7 cellular contexts compared by ENCODE assay signal in genomic region chr6:166989427-166990034, GRCh38. TPM values are rescaled to one million over a fixed set of nuclear protein-coding genes. Genes with fewer than 3 reads are reported as not detected.
A peak's percentile ranks its signal among the peaks of the same experiment; 100 is the strongest.
DNase-seq lines count a peak whose midpoint lies in the region; ATAC-seq, FAIRE-seq and TF ChIP-seq lines count a peak whose summit lies in the region.

No MANE protein-coding gene starts in this region.

- H3K36me3 ChIP-seq in gastroesophageal sphincter = no peaks in the 10 kb centered on the region
- no peaks in the 10 kb centered on the region for H3K36me3 ChIP-seq in small intestine (ENCODE audit: control insufficient read depth in 2 of 2, insufficient read depth in 2 of 2, low read length in 2 of 2)
- no peaks in the 10 kb centered on the region for H3K36me3 ChIP-seq in uterus

- DNase-seq in GM10248 (ENCODE audit: extremely low spot score) = peak; percentile 32
- DNase-seq in NAMALWA (ENCODE audit: low spot score) = peak; percentile 70
- peak; percentile 28 for DNase-seq in activated T-cell treated with anti-CD3 and anti-CD28 coated beads for 24 hours (ENCODE audit: low read depth)
- DNase-seq in small intestine = peak; percentile 28
- no peak for DNase-seq in uterus

- TF ChIP-seq POLR2A in gastroesophageal sphincter (IDR thresholded peaks at IDR 0.05) (no peak), uterus (IDR thresholded peaks at IDR 0.05) (no peak)

- H3K9me3 ChIP-seq in gastroesophageal sphincter (no peaks in the 10 kb centered on the region), small intestine (ENCODE audit: control insufficient read depth, low read depth) (no peaks in the 10 kb centered on the region), uterus (no peaks in the 10 kb centered on the region)

- TF ChIP-seq CTCF in GM10248 (IDR thresholded peaks at IDR 0.05; ENCODE audit: control extremely low read depth, extremely low read depth, low read depth, missing control alignments) = peak; percentile 67
- peak; percentile 22 to 50 (median 32) for TF ChIP-seq CTCF in gastroesophageal sphincter (IDR thresholded peaks at IDR 0.05)
- peak in 2 of 4 experiments; percentile 21 to 30 for TF ChIP-seq CTCF in uterus (IDR thresholded peaks at IDR 0.05)

- H3K4me3 ChIP-seq in gastroesophageal sphincter = no peak overlapping the region
- peak overlapping the region in 1 of 2 donors; percentile 0 for H3K4me3 ChIP-seq in small intestine (ENCODE audit: low read depth in 1 of 2, low read length in 2 of 2)
- no peak overlapping the region for H3K4me3 ChIP-seq in uterus

- intact Hi-C loops in uterus (cut with DNase I; ENCODE audit: low total_unique reads) = no loop called here

- peak; percentile 80 for ATAC-seq in GM21576 (IDR thresholded peaks at IDR 0.05; ENCODE audit: unreplicated experiment)
- no peak for ATAC-seq in gastroesophageal sphincter

- WGBS in gastroesophageal sphincter (ENCODE audit: low coverage in 1 of 2), 2 donors = 37 to 57% methylated on average over 7 to 10 of the region's 10 CpGs
- WGBS in small intestine, 3 donors = 30 to 54% (median 36%) methylated on average over 7 to 10 of the region's 10 CpGs

- no peaks in the 10 kb centered on the region for H3K27me3 ChIP-seq in gastroesophageal sphincter
- H3K27me3 ChIP-seq in small intestine (ENCODE audit: control insufficient read depth in 2 of 2, insufficient read depth in 2 of 2, low read length in 2 of 2) = no peaks in the 10 kb centered on the region
- no peaks in the 10 kb centered on the region for H3K27me3 ChIP-seq in uterus

- peaks cover 0 to 5% (median 0%) of the 10 kb centered on the region in 3 donors for H3K4me1 ChIP-seq in gastroesophageal sphincter
- H3K4me1 ChIP-seq in small intestine (ENCODE audit: control insufficient read depth in 2 of 2, insufficient read depth in 1 of 2, low read depth in 1 of 2, low read length in 1 of 2) = no peaks in the 10 kb centered on the region
- H3K4me1 ChIP-seq in uterus = no peaks in the 10 kb centered on the region

- TF ChIP-seq EP300 in gastroesophageal sphincter (IDR thresholded peaks at IDR 0.05) = no peak

- H3K27ac ChIP-seq in gastroesophageal sphincter (no peak overlapping the region), small intestine (ENCODE audit: low read depth in 1 of 2, low read length in 1 of 2) (no peak overlapping the region), uterus (no peak overlapping the region)

- no peak for FAIRE-seq in small intestine (lab: Jason Lieb, UNC)

- POLR2A ChIA-PET in GM10248 (lab: Yijun Ruan, JAX) = no interaction called here

- CTCF ChIA-PET in GM10248 (lab: Yijun Ruan, JAX) = interaction anchor here (0.7 to 4.4 kb wide), 42 partner anchors 10 to 223 kb away, joined by 3 to 132 read pairs (median 6); partner anchors contain the start of genes CEP43 and RNASET2

RNA-seq across cellular contexts. Expression of gene CEP43, which starts 9.7 kb away (rescaled TPM):
- total RNA-seq in gastroesophageal sphincter (10 to 100 TPM; 10.9 to 17.9 (median 11.7) TPM), uterus (10 to 100 TPM in 3 of 4 donors, 1 to 10 TPM in 1; 8.5 to 59.7 (median 37.2) TPM)
- polyA plus RNA-seq in small intestine = 10 to 100 TPM in 2 of 3 donors, 1 to 10 TPM in 1; 8.4 to 23.5 (median 13.2) TPM

RNA-seq across cellular contexts. Expression of gene RNASET2, which starts 33.2 kb away (rescaled TPM):
- total RNA-seq in gastroesophageal sphincter (10 to 100 TPM; 18.4 to 46.6 (median 26.2) TPM), uterus (100 to 1,000 TPM in 1 of 4 donors, 10 to 100 TPM in 3; 22.0 to 184 (median 30.3) TPM)
- polyA plus RNA-seq in small intestine = 10 to 100 TPM; 25.7 to 41.9 (median 41.3) TPM

Comparison
In these comparisons a context has a peak if more than half of its experiments do, and no peak if none do; other contexts are left out.
1. DNase-seq: peak in GM10248 (single experiment), NAMALWA (single experiment), activated T-cell treated with anti-CD3 and anti-CD28 coated beads for 24 hours (single experiment) and small intestine (single experiment); none in uterus (0 of 2).